Comparison of ENCODE assay signal across 12 cellular contexts in the genomic region with DNA sequence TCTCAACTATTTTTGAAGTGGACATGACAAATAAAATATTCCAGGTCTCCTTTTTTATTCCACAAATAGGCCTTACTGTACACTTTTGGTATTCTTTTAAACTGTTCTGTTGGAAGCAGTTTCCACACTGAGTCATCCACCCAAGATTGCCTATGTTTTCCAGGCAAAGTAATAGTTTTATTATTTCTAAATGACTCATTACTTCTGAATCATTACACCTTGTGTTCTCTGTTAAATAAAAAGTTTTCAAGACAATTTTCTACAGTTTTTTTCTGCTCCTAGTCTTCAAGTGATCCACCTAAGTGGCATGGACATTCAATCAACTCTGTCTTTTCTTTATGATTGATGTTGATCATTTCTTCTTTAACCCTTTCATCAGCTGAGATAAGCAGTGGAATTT. TPM values are rescaled to one million over a fixed set of nuclear protein-coding genes. Genes with fewer than 3 reads are reported as not detected.
DNase-seq lines count a peak whose midpoint lies in the region; ATAC-seq and TF ChIP-seq lines count a peak whose summit lies in the region.
"Had no signal": no experiment of that assay in that cellular context is flagged by ENCODE, and none has a peak within 500 bp of the region (broad histone marks: within the 10 kb centered on the region; RNA-seq: fewer than 3 reads in every experiment).

No MANE protein-coding gene starts in this region.

- no peaks in the 10 kb centered on the region for H3K9me3 ChIP-seq in mucosa of descending colon

- no peak overlapping the region for H3K4me3 ChIP-seq in mucosa of descending colon

- no peaks in the 10 kb centered on the region for H3K36me3 ChIP-seq in mucosa of descending colon (ENCODE audit: low read depth)

- no peak for TF ChIP-seq CTCF in mucosa of descending colon (IDR thresholded peaks at IDR 0.05)

- H3K4me1 ChIP-seq in mucosa of descending colon (ENCODE audit: low read depth), result peaks cover 3% of the 10 kb centered on the region

- ATAC-seq in mucosa of descending colon (peak; percentile 70), HG03097 (IDR thresholded peaks at IDR 0.05; ENCODE audit: low FRiP score, unreplicated experiment) (no peak), HG02759 (IDR thresholded peaks at IDR 0.05; ENCODE audit: unreplicated experiment) (no peak)

- DNase-seq in AG08395 (ENCODE audit: low spot score) (peak; percentile 77), LHCN-M2 (ENCODE audit: low read depth) (peak; percentile 85), dermis blood vessel endothelial cell (peak; percentile 85), mucosa of descending colon (no peak), ecto neural progenitor cell (ENCODE audit: low spot score) (no peak), cerebellar nuclear complex (lab: John Stamatoyannopoulos, UW) (no peak)
- DNase-seq: activated gamma-delta T cell treated with Interleukin-2 at 50 U/mL for 16 hours; CD4-positive, CD25-positive, alpha-beta regulatory T cell; erythroblast; small intestine had no signal

- intact Hi-C loops in mucosa of descending colon (cut with DNase I, micrococcal nuclease), result no loop called here

RNA-seq across cellular contexts. Expression of a gene that starts 26.5 kb away (rescaled TPM):
- total RNA-seq in LHCN-M2 (2014; rRNA removed) (15.3 and 16.4 TPM in 2 replicates), dermis blood vessel endothelial cell (7.3 and 9.9 TPM in 2 replicates), mucosa of descending colon (10 to 100 TPM; 16.4 to 33.8 (median 28.5) TPM)
- polyA plus RNA-seq in LHCN-M2 (2012), result 6.7 TPM

Comparison
In these comparisons a context has a peak if more than half of its experiments do, and no peak if none do; other contexts are left out.
1. DNase-seq: peak in AG08395 (single experiment), LHCN-M2 (single experiment) and dermis blood vessel endothelial cell (single experiment); none in mucosa of descending colon (0 of 3), ecto neural progenitor cell (single experiment) and cerebellar nuclear complex (0 of 2).